31 cellular contexts compared by ENCODE assay signal in the genomic region with DNA sequence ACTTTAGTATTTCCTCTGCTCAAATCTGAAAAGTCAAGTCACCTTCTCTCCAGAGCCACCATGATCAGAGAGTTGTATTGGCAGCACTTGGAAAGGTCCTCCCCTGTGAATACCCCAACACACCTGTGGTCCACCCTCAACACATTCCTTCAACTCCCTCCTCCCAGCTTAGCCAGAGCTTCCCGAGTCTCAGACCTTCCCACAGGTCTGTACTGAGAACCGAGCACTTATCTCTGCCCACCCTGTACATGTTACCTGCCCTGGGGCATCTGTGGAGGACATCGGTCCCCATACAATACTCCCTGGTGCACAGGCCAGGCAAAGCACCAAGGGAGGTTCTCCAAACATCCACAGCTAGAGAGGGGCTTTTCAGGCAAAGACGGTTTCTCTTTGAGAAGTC. TPM values are rescaled to one million over a fixed set of nuclear protein-coding genes. Genes with fewer than 3 reads are reported as not detected.
A peak's percentile ranks its signal among the peaks of the same experiment; 100 is the strongest.
DNase-seq lines count a peak whose midpoint lies in the region; ATAC-seq and TF ChIP-seq lines count a peak whose summit lies in the region.
"Had no signal": no experiment of that assay in that cellular context is flagged by ENCODE, and none has a peak within 500 bp of the region (broad histone marks: within the 10 kb centered on the region; RNA-seq: fewer than 3 reads in every experiment).

No MANE protein-coding gene starts in this region.

- TF ChIP-seq POLR2A in heart left ventricle (IDR thresholded peaks at IDR 0.05) (no peak), transverse colon (IDR thresholded peaks at IDR 0.05) (no peak)

- no peak overlapping the region for H3K18ac ChIP-seq in neuronal stem cell (ENCODE audit: low read length)

- H3K9me3 ChIP-seq in heart left ventricle = no peaks in the 10 kb centered on the region
- H3K9me3 ChIP-seq in endodermal cell (ENCODE audit: control insufficient read depth, low read length) = no peaks in the 10 kb centered on the region
- H3K9me3 ChIP-seq in neuronal stem cell (replicated peaks in 1 of 2; ENCODE audit: control insufficient read depth in 2 of 2, insufficient read depth in 1 of 2, low read depth in 1 of 2, low read length in 2 of 2) = no peaks in the 10 kb centered on the region
- H3K9me3 ChIP-seq in transverse colon = no peaks in the 10 kb centered on the region
- H3K9me3 ChIP-seq in osteoblast (ENCODE audit: low read depth, low read length) = no peaks in the 10 kb centered on the region
- H3K9me3 ChIP-seq: neutrophil had no signal

- H2BK15ac ChIP-seq in neuronal stem cell (ENCODE audit: low read length) = no peak overlapping the region

- no peak overlapping the region for H2AFZ ChIP-seq in neuronal stem cell (ENCODE audit: low read length)
- no peak overlapping the region for H2AFZ ChIP-seq in osteoblast (ENCODE audit: low read length)

- H3K27me3 ChIP-seq in heart left ventricle = no peaks in the 10 kb centered on the region
- H3K27me3 ChIP-seq in endodermal cell (ENCODE audit: control insufficient read depth, insufficient read depth, low read length, poor library complexity, severe bottlenecking) = no peaks in the 10 kb centered on the region
- no peaks in the 10 kb centered on the region for H3K27me3 ChIP-seq in neuronal stem cell (ENCODE audit: control insufficient read depth in 3 of 3, insufficient read depth in 3 of 3, low read depth in 1 of 3, low read length in 3 of 3)
- no peaks in the 10 kb centered on the region for H3K27me3 ChIP-seq in transverse colon
- H3K27me3 ChIP-seq in osteoblast (ENCODE audit: insufficient read depth, low read length) = peaks cover 2% of the 10 kb centered on the region
- H3K27me3 ChIP-seq: neutrophil had no signal

- no peak for TF ChIP-seq EP300 in transverse colon (IDR thresholded peaks at IDR 0.05; ENCODE audit: low read depth)

- in situ Hi-C loops in transverse colon (cut with MboI; ENCODE audit: low pct_ligation_motif_present in 1 of 4, low pct_unique_long_range_greater_than_20kb in 1 of 4, low sequenced_read_pairs in 3 of 4) = no loop called here

- H3K27ac ChIP-seq in heart left ventricle (peak overlapping the region in 9 of 12 donors; percentile 2 to 91 (median 29)), endodermal cell (ENCODE audit: low read depth, low read length) (no peak overlapping the region), neuronal stem cell (replicated peaks; ENCODE audit: low read length) (no peak overlapping the region), transverse colon (peak overlapping the region; percentile 74 to 94 (median 83)), osteoblast (ENCODE audit: low read depth, low read length) (no peak overlapping the region)
- H3K27ac ChIP-seq: 22Rv1, HL-60, neutrophil, RWPE1, SK-N-MC had no signal

- H3K4me3 Mint-ChIP-seq in endodermal cell = no peak overlapping the region
- H3K4me3 Mint-ChIP-seq: activated CD4-positive, alpha-beta T cell treated with anti-CD3 and anti-CD28 coated beads for 36 hours; activated CD8-positive, alpha-beta T cell treated with anti-CD3 and anti-CD28 coated beads, Interleukin-2, amount 10 ng/mL, durations not matched to agents 7 days and 5 days; activated naive CD8-positive, alpha-beta T cell treated with anti-CD3 and anti-CD28 coated beads, Interleukin-2, amount 10 ng/mL, durations not matched to agents 7 days and 5 days; CD4-positive, CD25-positive, alpha-beta regulatory T cell; central memory CD8-positive, alpha-beta T cell; memory B cell had no signal

- H2BK12ac ChIP-seq in neuronal stem cell (ENCODE audit: low read length) = no peak overlapping the region

- H3K79me1 ChIP-seq in neuronal stem cell (ENCODE audit: low read depth, low read length) = no peaks in the 10 kb centered on the region

- peak overlapping the region; percentile 21 for H2AK5ac ChIP-seq in neuronal stem cell (ENCODE audit: low read depth, low read length)

- H3K27me3 Mint-ChIP-seq in endodermal cell (ENCODE audit: insufficient read depth) = no peaks in the 10 kb centered on the region

- no peak overlapping the region for H4K8ac ChIP-seq in neuronal stem cell (ENCODE audit: low read depth, low read length)

- no peaks in the 10 kb centered on the region for H3K36me3 Mint-ChIP-seq in endodermal cell (ENCODE audit: low read depth)
- H3K36me3 Mint-ChIP-seq: activated naive CD8-positive, alpha-beta T cell treated with anti-CD3 and anti-CD28 coated beads, Interleukin-2, amount 10 ng/mL, durations not matched to agents 7 days and 5 days; CD4-positive, CD25-positive, alpha-beta regulatory T cell; memory B cell had no signal

- H3K9me3 Mint-ChIP-seq in endodermal cell = no peaks in the 10 kb centered on the region
- H3K9me3 Mint-ChIP-seq: activated naive CD8-positive, alpha-beta T cell treated with anti-CD3 and anti-CD28 coated beads, Interleukin-2, amount 10 ng/mL, durations not matched to agents 7 days and 5 days; central memory CD8-positive, alpha-beta T cell; memory B cell had no signal

- H3K4me2 ChIP-seq in neuronal stem cell (ENCODE audit: insufficient read depth, low read length, poor library complexity, severe bottlenecking) (no peak overlapping the region), osteoblast (ENCODE audit: insufficient read depth, low read length) (no peak overlapping the region)

- intact Hi-C loops in heart left ventricle (cut with DNase I) = no loop called here
- intact Hi-C loops in left ventricle myocardium superior (cut with micrococcal nuclease) = no loop called here
- intact Hi-C loops in transverse colon (cut with DNase I; ENCODE audit: low total_unique reads) = no loop called here

- ATAC-seq in heart left ventricle (no peak), left ventricle myocardium superior (no peak)
- ATAC-seq: activated CD4-positive, alpha-beta T cell treated with anti-CD3 and anti-CD28 coated beads for 36 hours; activated CD8-positive, alpha-beta T cell treated with anti-CD3 and anti-CD28 coated beads, Interleukin-2, amount 10 ng/mL, durations not matched to agents 7 days and 5 days had no signal

- TF ChIP-seq CTCF in heart left ventricle (IDR thresholded peaks at IDR 0.05) (no peak), endodermal cell (conservative IDR thresholded peaks at IDR 0.05) (no peak), transverse colon (IDR thresholded peaks at IDR 0.05) (no peak), foreskin fibroblast (IDR thresholded peaks at IDR 0.05; ENCODE audit: low read depth, low read length) (no peak), osteoblast (IDR thresholded peaks at IDR 0.05; ENCODE audit: extremely low read depth, low read depth, low read length) (no peak)

- no peak overlapping the region for H3K23ac ChIP-seq in neuronal stem cell (ENCODE audit: low read depth, low read length, poor library complexity)

- peaks cover 62% of the 10 kb centered on the region for H3K4me1 Mint-ChIP-seq in endodermal cell
- H3K4me1 Mint-ChIP-seq: activated naive CD8-positive, alpha-beta T cell treated with anti-CD3 and anti-CD28 coated beads, Interleukin-2, amount 10 ng/mL, durations not matched to agents 7 days and 5 days; CD4-positive, CD25-positive, alpha-beta regulatory T cell; central memory CD8-positive, alpha-beta T cell had no signal

- H3K4me3 ChIP-seq in heart left ventricle (no peak overlapping the region), endodermal cell (ENCODE audit: low read length) (no peak overlapping the region), neuronal stem cell (ENCODE audit: low read length in 2 of 2) (no peak overlapping the region), transverse colon (no peak overlapping the region), foreskin fibroblast (ENCODE audit: low read depth in 1 of 2, low read length in 2 of 2) (no peak overlapping the region), osteoblast (ENCODE audit: insufficient read depth, low read length) (no peak overlapping the region)
- H3K4me3 ChIP-seq: SK-N-MC had no signal

- H4K91ac ChIP-seq in neuronal stem cell (ENCODE audit: low read depth, low read length, poor library complexity) = no peak overlapping the region

- peak overlapping the region; percentile 14 for H2BK5ac ChIP-seq in neuronal stem cell (ENCODE audit: low read length)

- DNase-seq in heart left ventricle (no peak), left ventricle myocardium superior (no peak), endodermal cell (no peak), neuronal stem cell (ENCODE audit: low spot score) (no peak), transverse colon (no peak), foreskin fibroblast (no peak), osteoblast (ENCODE audit: insufficient read length, low spot score, missing footprints) (no peak)
- DNase-seq in activated CD4-positive, CD25-positive, alpha-beta regulatory T cell (lab: John Stamatoyannopoulos, UW) = no peak
- DNase-seq: activated CD4-positive, alpha-beta T cell treated with anti-CD3 and anti-CD28 coated beads for 36 hours; activated CD8-positive, alpha-beta T cell treated with anti-CD3 and anti-CD28 coated beads, Interleukin-2, amount 10 ng/mL, durations not matched to agents 7 days and 5 days; activated gamma-delta T cell; activated naive CD8-positive, alpha-beta T cell treated with anti-CD3 and anti-CD28 coated beads, Interleukin-2, amount 10 ng/mL, durations not matched to agents 7 days and 5 days; CD4-positive, CD25-positive, alpha-beta regulatory T cell; dermis blood vessel endothelial cell; DMS 273 treated with DMSO at 0.1 percent for 48 hours; GOT3; hippocampal formation; Karpas-422; left colon; NCI-H1436; NCI-H446; small intestine; stimulated activated CD8-positive, alpha-beta memory T cell treated with anti-CD3 and anti-CD28 coated beads, Interleukin-4, amount 100 ng/mL, for 48 hours; substantia nigra had no signal

- no peaks in the 10 kb centered on the region for H4K20me1 ChIP-seq in osteoblast (ENCODE audit: insufficient read depth, low read length)

- no peak overlapping the region for H3K14ac ChIP-seq in neuronal stem cell (ENCODE audit: low read length)

- H3K4me1 ChIP-seq in heart left ventricle = peaks cover 7 to 97% (median 69%) of the 10 kb centered on the region in 12 donors
- peaks cover 28% of the 10 kb centered on the region for H3K4me1 ChIP-seq in endodermal cell (ENCODE audit: control insufficient read depth, insufficient read depth, low read length)
- H3K4me1 ChIP-seq in neuronal stem cell (ENCODE audit: control insufficient read depth in 2 of 2, insufficient read depth in 1 of 2, low read depth in 1 of 2, low read length in 2 of 2) = peaks cover 0 to 5% of the 10 kb centered on the region in 2 donors
- peaks cover 20 to 62% (median 36%) of the 10 kb centered on the region in 4 donors for H3K4me1 ChIP-seq in transverse colon
- H3K4me1 ChIP-seq in osteoblast (ENCODE audit: insufficient read depth, low read length) = no peaks in the 10 kb centered on the region

- H3K9ac ChIP-seq in endodermal cell (ENCODE audit: extremely low read depth, low read length, poor library complexity, severe bottlenecking) (no peak overlapping the region), neuronal stem cell (ENCODE audit: low read depth, low read length, poor library complexity) (no peak overlapping the region)

- H3K27ac Mint-ChIP-seq in endodermal cell = peak overlapping the region; percentile 18
- H3K27ac Mint-ChIP-seq: activated CD4-positive, alpha-beta T cell treated with anti-CD3 and anti-CD28 coated beads for 36 hours; activated CD8-positive, alpha-beta T cell treated with anti-CD3 and anti-CD28 coated beads, Interleukin-2, amount 10 ng/mL, durations not matched to agents 7 days and 5 days; activated naive CD8-positive, alpha-beta T cell treated with anti-CD3 and anti-CD28 coated beads, Interleukin-2, amount 10 ng/mL, durations not matched to agents 7 days and 5 days; CD4-positive, CD25-positive, alpha-beta regulatory T cell; memory B cell had no signal

- 62 to 79% (median 74%) methylated on average over 3 to 4 of the region's 4 CpGs for WGBS in heart left ventricle, 4 donors
- 89 to 91% methylated on average over 2 to 4 of the region's 4 CpGs for WGBS in endodermal cell (ENCODE audit: insufficient coverage in 1 of 2, insufficient read length in 1 of 2), 2 experiments
- no CpG with 5 or more reads among the region's 4 CpGs for WGBS in neuronal stem cell (ENCODE audit: extremely low coverage in 2 of 2, insufficient read length in 2 of 2, insufficient replicate concordance in 1 of 2), 2 donors
- WGBS in transverse colon (ENCODE audit: low coverage in 1 of 2), 2 donors = 68 to 89% methylated on average over 3 to 4 of the region's 4 CpGs

- no peak overlapping the region for H3K4ac ChIP-seq in neuronal stem cell (ENCODE audit: low read length)

- H2BK120ac ChIP-seq in neuronal stem cell (ENCODE audit: low read depth, low read length) = no peak overlapping the region

- H3K79me2 ChIP-seq in osteoblast (ENCODE audit: insufficient read depth, low read length) = no peaks in the 10 kb centered on the region

- H3K36me3 ChIP-seq in heart left ventricle (no peaks in the 10 kb centered on the region), endodermal cell (ENCODE audit: control insufficient read depth, insufficient read depth, low read length) (no peaks in the 10 kb centered on the region), neuronal stem cell (replicated peaks in 1 of 2; ENCODE audit: control insufficient read depth in 2 of 2, insufficient read depth in 2 of 2, low read length in 2 of 2) (no peaks in the 10 kb centered on the region), transverse colon (no peaks in the 10 kb centered on the region), osteoblast (ENCODE audit: insufficient read depth, low read length) (no peaks in the 10 kb centered on the region)
- H3K36me3 ChIP-seq: neutrophil had no signal

RNA-seq across cellular contexts. Expression of gene SORBS1, which starts 30.6 kb away (rescaled TPM):
- total RNA-seq in heart left ventricle = 1,000 to 10,000 TPM in 5 of 9 donors, 100 to 1,000 TPM in 4; 380 to 1,440 (median 1,065) TPM
- 100 to 1,000 TPM; 355 to 380 TPM for polyA plus RNA-seq in heart left ventricle
- 703 TPM for total RNA-seq in left ventricle myocardium superior
- total RNA-seq in endodermal cell = 10 to 100 TPM; 16.7 to 17.9 TPM
- 13.6 TPM for polyA plus RNA-seq in endodermal cell (2013, experiment 1 of 2)
- 13.4 TPM for polyA plus RNA-seq in endodermal cell (2013, experiment 2 of 2)
- 10.1 TPM for polyA plus RNA-seq in neuronal stem cell (2013, experiment 1 of 2)
- polyA plus RNA-seq in neuronal stem cell (2013, experiment 2 of 2) = 9.4 TPM
- total RNA-seq in transverse colon = 100 to 1,000 TPM in 3 of 4 donors, 10 to 100 TPM in 1; 92.2 to 308 (median 150) TPM
- 0.29 and 0.72 TPM in 2 replicates for total RNA-seq in osteoblast

Comparison
In these comparisons a context has a peak if more than half of its experiments do, and no peak if none do; other contexts are left out.
1. H3K27ac ChIP-seq: peak in heart left ventricle (9 of 12) and transverse colon (4 of 4); none in endodermal cell (single experiment), neuronal stem cell (single experiment) and osteoblast (single experiment).
2. RNA of gene SORBS1, which starts 30.6 kb away (total RNA-seq): 380 to 1,440 TPM in heart left ventricle, 703 TPM in left ventricle myocardium superior (single experiment), 92.2 to 308 TPM in transverse colon and 16.7 to 17.9 TPM in endodermal cell; 0.29 to 0.72 TPM in osteoblast; every median in the first group is over 10 times any median in the second.